Comparison of ENCODE assay signal across 8 cellular contexts in the genomic region with DNA sequence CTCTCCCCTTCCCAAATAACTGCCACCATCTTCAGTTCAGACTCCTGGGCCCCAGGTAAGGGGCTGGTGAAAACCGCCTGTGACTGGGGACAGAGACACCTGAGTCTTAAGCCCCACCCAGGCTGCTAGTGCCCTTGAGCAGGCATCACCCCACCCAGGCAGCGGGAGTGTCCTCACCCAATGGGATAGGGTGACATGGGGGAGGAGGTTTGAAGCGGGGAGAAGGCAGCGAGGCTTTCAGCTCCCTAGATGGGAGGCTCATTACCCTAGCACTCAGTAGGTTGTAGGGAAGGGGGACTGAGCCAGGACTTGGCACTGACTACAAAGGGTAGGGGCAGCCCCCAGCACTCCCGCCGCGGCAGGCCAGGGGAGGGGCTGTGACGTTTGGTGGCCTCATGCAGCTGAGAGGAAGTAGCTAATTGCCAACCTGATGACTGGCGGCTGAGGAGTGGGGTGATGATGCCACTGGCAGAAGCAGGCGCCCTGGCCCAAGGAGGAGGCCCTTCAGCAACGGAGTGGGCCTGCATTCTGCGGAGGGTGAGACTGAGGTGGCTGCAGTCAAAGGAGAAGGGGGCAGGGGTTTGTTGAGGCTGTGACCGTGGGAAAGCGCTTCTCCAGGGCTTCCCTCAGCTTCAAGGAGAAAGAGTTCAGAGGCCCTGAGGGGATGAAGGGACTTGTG.
A peak's percentile ranks its signal among the peaks of the same experiment; 100 is the strongest.
DNase-seq lines count a peak whose midpoint lies in the region; ATAC-seq lines count a peak whose summit lies in the region.

No MANE protein-coding gene starts in this region.

- peak overlapping the region; percentile 76 for H3K27ac Mint-ChIP-seq in dendritic cell treated with granulocyte-macrophage colony-stimulating factor and Interleukin-4, amounts not matched to agents 40 ng/mL and 50 ng/mL, for 4 days
- H3K27ac Mint-ChIP-seq in stimulated activated naive CD8-positive, alpha-beta T cell treated with anti-CD3 and anti-CD28 coated beads, Interleukin-15, Interleukin-2, amounts not matched to agents 100 ng/mL and 50 ng/mL, for 24 hours = peak overlapping the region; percentile 85

- no peaks in the 10 kb centered on the region for H3K36me3 Mint-ChIP-seq in dendritic cell treated with granulocyte-macrophage colony-stimulating factor and Interleukin-4, amounts not matched to agents 40 ng/mL and 50 ng/mL, for 4 days (ENCODE audit: low read depth)
- H3K36me3 Mint-ChIP-seq in stimulated activated naive CD8-positive, alpha-beta T cell treated with anti-CD3 and anti-CD28 coated beads, Interleukin-15, Interleukin-2, amounts not matched to agents 100 ng/mL and 50 ng/mL, for 24 hours (ENCODE audit: low read depth) = no peaks in the 10 kb centered on the region

- peak; percentile 60 for DNase-seq in Daoy (ENCODE audit: low read depth)
- DNase-seq in NCI-H69 (lab: John Stamatoyannopoulos, UW) = peak; percentile 89
- DNase-seq in sciatic nerve (ENCODE audit: low spot score) = no peak
- no peak for DNase-seq in cardiac septum (ENCODE audit: low spot score)
- DNase-seq in putamen (ENCODE audit: low spot score) = no peak

- ATAC-seq in GM21717 (IDR thresholded peaks at IDR 0.05; ENCODE audit: unreplicated experiment) = peak; percentile 44
- ATAC-seq in sciatic nerve = no peak

- peaks cover 71% of the 10 kb centered on the region for H3K27me3 Mint-ChIP-seq in dendritic cell treated with granulocyte-macrophage colony-stimulating factor and Interleukin-4, amounts not matched to agents 40 ng/mL and 50 ng/mL, for 4 days
- peaks cover 35% of the 10 kb centered on the region for H3K27me3 Mint-ChIP-seq in stimulated activated naive CD8-positive, alpha-beta T cell treated with anti-CD3 and anti-CD28 coated beads, Interleukin-15, Interleukin-2, amounts not matched to agents 100 ng/mL and 50 ng/mL, for 24 hours

- peak overlapping the region; percentile 62 for H3K4me3 Mint-ChIP-seq in dendritic cell treated with granulocyte-macrophage colony-stimulating factor and Interleukin-4, amounts not matched to agents 40 ng/mL and 50 ng/mL, for 4 days
- peak overlapping the region; percentile 82 for H3K4me3 Mint-ChIP-seq in stimulated activated naive CD8-positive, alpha-beta T cell treated with anti-CD3 and anti-CD28 coated beads, Interleukin-15, Interleukin-2, amounts not matched to agents 100 ng/mL and 50 ng/mL, for 24 hours

- no peaks in the 10 kb centered on the region for H3K9me3 Mint-ChIP-seq in dendritic cell treated with granulocyte-macrophage colony-stimulating factor and Interleukin-4, amounts not matched to agents 40 ng/mL and 50 ng/mL, for 4 days
- no peaks in the 10 kb centered on the region for H3K9me3 Mint-ChIP-seq in stimulated activated naive CD8-positive, alpha-beta T cell treated with anti-CD3 and anti-CD28 coated beads, Interleukin-15, Interleukin-2, amounts not matched to agents 100 ng/mL and 50 ng/mL, for 24 hours

- intact Hi-C loops in dendritic cell treated with granulocyte-macrophage colony-stimulating factor and Interleukin-4, amounts not matched to agents 40 ng/mL and 50 ng/mL, for 4 days (cut with micrococcal nuclease) = loop anchor here (5.0 kb wide), 2 partner anchors 37 to 72 kb away; no protein-coding TSS in a partner anchor
- intact Hi-C loops in sciatic nerve (cut with DNase I) = no loop called here
- intact Hi-C loops in cardiac septum (cut with DNase I) = no loop called here

- H3K4me1 Mint-ChIP-seq in dendritic cell treated with granulocyte-macrophage colony-stimulating factor and Interleukin-4, amounts not matched to agents 40 ng/mL and 50 ng/mL, for 4 days (ENCODE audit: low read depth) = peaks cover 61% of the 10 kb centered on the region
- H3K4me1 Mint-ChIP-seq in stimulated activated naive CD8-positive, alpha-beta T cell treated with anti-CD3 and anti-CD28 coated beads, Interleukin-15, Interleukin-2, amounts not matched to agents 100 ng/mL and 50 ng/mL, for 24 hours (ENCODE audit: low read depth) = peaks cover 26% of the 10 kb centered on the region

Comparison
In these comparisons a context has a peak if more than half of its experiments do, and no peak if none do; other contexts are left out.
1. DNase-seq: peak in Daoy (single experiment) and NCI-H69 (single experiment); none in sciatic nerve (single experiment), cardiac septum (single experiment) and putamen (single experiment).